Comparison of ENCODE assay signal across 22 cellular contexts in genomic region chr11:133953999-133954398, GRCh38. TPM values are rescaled to one million over a fixed set of nuclear protein-coding genes. Genes with fewer than 3 reads are reported as not detected.
A peak's percentile ranks its signal among the peaks of the same experiment; 100 is the strongest.
DNase-seq lines count a peak whose midpoint lies in the region; ATAC-seq, FAIRE-seq and TF ChIP-seq lines count a peak whose summit lies in the region.
"Had no signal": no experiment of that assay in that cellular context is flagged by ENCODE, and none has a peak within 500 bp of the region (broad histone marks: within the 10 kb centered on the region; RNA-seq: fewer than 3 reads in every experiment).

No MANE protein-coding gene starts in this region.

- no peak overlapping the region for H3K4me3 ChIP-seq in CD8-positive, alpha-beta memory T cell (ENCODE audit: low read length)
- H3K4me3 ChIP-seq in HepG2 (replicated peaks in 1 of 3; ENCODE audit: insufficient read depth in 1 of 3, low read depth in 2 of 3, low read length in 3 of 3): no peak overlapping the region
- H3K4me3 ChIP-seq: K562, mucosa of descending colon, testis had no signal

- no peak for TF ChIP-seq POLR2A in HepG2 (IDR thresholded peaks at IDR 0.05; ENCODE audit: insufficient read depth in 1 of 2, low read depth in 2 of 2, low read length in 2 of 2)

- TF ChIP-seq CTCF in chondrocyte (IDR thresholded peaks at IDR 0.05) (no peak), neural crest cell (conservative IDR thresholded peaks at IDR 0.05) (no peak), HepG2 (CRISPR knock-in tag; IDR thresholded peaks at IDR 0.05) (no peak)

- no peak for FAIRE-seq in HepG2 (lab: Jason Lieb, UNC)
- FAIRE-seq: K562, RCC 7860 had no signal

- POLR2A ChIA-PET in CD8-positive, alpha-beta memory T cell (lab: Charles Lee): no interaction called here
- POLR2A ChIA-PET in HepG2 (lab: Yijun Ruan, JAX): no interaction called here

- no peak overlapping the region for H3K27ac ChIP-seq in CD8-positive, alpha-beta memory T cell (ENCODE audit: low read depth, low read length)
- no peak overlapping the region for H3K27ac ChIP-seq in HepG2 (ENCODE audit: extremely low read length, insufficient read depth, low read length)
- H3K27ac ChIP-seq: 22Rv1, C4-2B, testis had no signal

- peaks cover 14% of the 10 kb centered on the region for H3K27me3 ChIP-seq in CD8-positive, alpha-beta memory T cell (ENCODE audit: insufficient read depth, low read length, poor library complexity, severe bottlenecking)
- peaks cover 9 to 68% of the 10 kb centered on the region in 2 experiments for H3K27me3 ChIP-seq in HepG2 (ENCODE audit: control insufficient read depth in 1 of 2, insufficient read depth in 2 of 2, low read length in 2 of 2)
- H3K27me3 ChIP-seq: testis had no signal

- H2AFZ ChIP-seq in HepG2 (ENCODE audit: low read length): no peak overlapping the region

- peak overlapping the region; percentile 88 for H3K4me3 Mint-ChIP-seq in T-helper 1 cell treated with Interleukin-12 subunit alpha and Interleukin-12 subunit beta and Interleukin-4 antibody, amounts not matched to agents 30 μg/mL and 1 μg/mL, for 36 hours
- peak overlapping the region in 6 of 7 donors; percentile 40 to 92 (median 86) for H3K4me3 Mint-ChIP-seq in CD8-positive, alpha-beta memory T cell
- H3K4me3 Mint-ChIP-seq in chondrocyte (ENCODE audit: unreplicated experiment) (no peak overlapping the region), neural crest cell (peak overlapping the region; percentile 86)

- peaks cover 10% of the 10 kb centered on the region for H3K36me3 Mint-ChIP-seq in T-helper 1 cell treated with Interleukin-12 subunit alpha and Interleukin-12 subunit beta and Interleukin-4 antibody, amounts not matched to agents 30 μg/mL and 1 μg/mL, for 36 hours (ENCODE audit: low read depth)
- peaks cover 0 to 6% (median 0%) of the 10 kb centered on the region in 3 donors for H3K36me3 Mint-ChIP-seq in CD8-positive, alpha-beta memory T cell
- H3K36me3 Mint-ChIP-seq in chondrocyte (ENCODE audit: low read depth) (no peaks in the 10 kb centered on the region), neural crest cell (ENCODE audit: low read depth) (no peaks in the 10 kb centered on the region)

- 0% methylated on average over 1 of the region's 8 CpGs for WGBS in HepG2 (ENCODE audit: low lambda C conversion rate)

- H3K4me1 ChIP-seq in CD8-positive, alpha-beta memory T cell (ENCODE audit: insufficient read depth, low read length): peaks cover 38% of the 10 kb centered on the region
- H3K4me1 ChIP-seq in HepG2 (ENCODE audit: insufficient read depth, low read length): no peaks in the 10 kb centered on the region

- TF ChIP-seq RAD21 in HepG2 (CRISPR knock-in tag; IDR thresholded peaks at IDR 0.05): no peak

- H3K27ac Mint-ChIP-seq in T-helper 1 cell treated with Interleukin-12 subunit alpha and Interleukin-12 subunit beta and Interleukin-4 antibody, amounts not matched to agents 30 μg/mL and 1 μg/mL, for 36 hours: peak overlapping the region; percentile 73
- peak overlapping the region in 1 of 8 donors; percentile 24 for H3K27ac Mint-ChIP-seq in CD8-positive, alpha-beta memory T cell
- peak overlapping the region; percentile 6 for H3K27ac Mint-ChIP-seq in chondrocyte (ENCODE audit: unreplicated experiment)
- H3K27ac Mint-ChIP-seq in neural crest cell (ENCODE audit: unreplicated experiment): no peak overlapping the region
- H3K27ac Mint-ChIP-seq: progenitor cell of endocrine pancreas had no signal

- DNase-seq in T-helper 1 cell (no peak), chondrocyte (ENCODE audit: low spot score) (no peak), neural crest cell (ENCODE audit: low read depth, low spot score) (no peak), HepG2 (ENCODE audit: low spot score) (no peak), dedifferentiated amniotic fluid mesenchymal stem cell (ENCODE audit: extremely low spot score) (no peak)
- DNase-seq in CD8-positive, alpha-beta memory T cell: no peak
- DNase-seq: activated CD4-positive, CD25-positive, alpha-beta regulatory T cell treated with anti-CD3 and anti-CD28 coated beads, Interleukin-2, amount 50 U/mL, for 72 hours; activated effector memory CD4-positive, alpha-beta T cell treated with Interleukin-2 at 50 U/mL for 16 hours; DMS79 treated with DMSO at 0.1 percent for 48 hours; effector CD4-positive, alpha-beta T cell; hippocampal formation; mucosa of descending colon; NCI-H82; SW 1271 had no signal

- no peaks in the 10 kb centered on the region for H3K79me2 ChIP-seq in HepG2 (ENCODE audit: insufficient read depth, low read length)

- CTCF ChIA-PET in CD8-positive, alpha-beta memory T cell (lab: Charles Lee): no interaction called here
- CTCF ChIA-PET in HepG2 (lab: Yijun Ruan, JAX; ENCODE audit: low intra/inter-chr PET ratio, low total read pairs): no interaction called here

- no peak overlapping the region for H3K9ac ChIP-seq in HepG2 (ENCODE audit: insufficient read depth, low read depth, low read length)

- H3K36me3 ChIP-seq in CD8-positive, alpha-beta memory T cell (ENCODE audit: insufficient read depth, low read length): no peaks in the 10 kb centered on the region
- no peaks in the 10 kb centered on the region for H3K36me3 ChIP-seq in HepG2 (replicated peaks in 1 of 2; ENCODE audit: control insufficient read depth in 1 of 2, insufficient read depth in 2 of 2, low read length in 2 of 2)

- 0 out of 2 replicates have a peak, but pooled peaks cover 4% of the 10 kb centered on the region for H4K20me1 ChIP-seq in HepG2 (ENCODE audit: insufficient read depth, low read length)

- peaks cover 52% of the 10 kb centered on the region for H3K4me1 Mint-ChIP-seq in T-helper 1 cell treated with Interleukin-12 subunit alpha and Interleukin-12 subunit beta and Interleukin-4 antibody, amounts not matched to agents 30 μg/mL and 1 μg/mL, for 36 hours (ENCODE audit: low read depth)
- H3K4me1 Mint-ChIP-seq in CD8-positive, alpha-beta memory T cell: peaks cover 30 to 52% (median 50%) of the 10 kb centered on the region in 3 donors
- H3K4me1 Mint-ChIP-seq in chondrocyte (ENCODE audit: low read depth): peaks cover 57% of the 10 kb centered on the region
- H3K4me1 Mint-ChIP-seq in neural crest cell: peaks cover 34% of the 10 kb centered on the region

- intact Hi-C loops in HepG2 (cut with micrococcal nuclease; ENCODE audit: unreplicated experiment): no loop called here

- in situ Hi-C loops in HepG2 (cut with HindIII; ENCODE audit: extremely low pct_ligation_motif_present, low pct_unique_long_range_greater_than_20kb): no loop called here

- H3K9me3 ChIP-seq in CD8-positive, alpha-beta memory T cell (ENCODE audit: low read length): no peaks in the 10 kb centered on the region
- H3K9me3 ChIP-seq in HepG2 (ENCODE audit: low read length): no peaks in the 10 kb centered on the region
- H3K9me3 ChIP-seq: mucosa of descending colon, testis had no signal

- no peak for TF ChIP-seq EP300 in HepG2 (IDR thresholded peaks at IDR 0.05; ENCODE audit: low read depth in 2 of 2, low read length in 2 of 2)
- TF ChIP-seq EP300 in HepG2 (CRISPR knock-in tag; IDR thresholded peaks at IDR 0.05; ENCODE audit: borderline replicate concordance): no peak

- H3K9me3 Mint-ChIP-seq in T-helper 1 cell treated with Interleukin-12 subunit alpha and Interleukin-12 subunit beta and Interleukin-4 antibody, amounts not matched to agents 30 μg/mL and 1 μg/mL, for 36 hours: no peaks in the 10 kb centered on the region
- no peaks in the 10 kb centered on the region for H3K9me3 Mint-ChIP-seq in CD8-positive, alpha-beta memory T cell
- no peaks in the 10 kb centered on the region for H3K9me3 Mint-ChIP-seq in chondrocyte (ENCODE audit: low read depth)
- no peaks in the 10 kb centered on the region for H3K9me3 Mint-ChIP-seq in neural crest cell

- no peak overlapping the region for H3K4me2 ChIP-seq in HepG2 (ENCODE audit: low read depth, low read length)

- H3K27me3 Mint-ChIP-seq in T-helper 1 cell treated with Interleukin-12 subunit alpha and Interleukin-12 subunit beta and Interleukin-4 antibody, amounts not matched to agents 30 μg/mL and 1 μg/mL, for 36 hours (ENCODE audit: low read depth): peaks cover 19% of the 10 kb centered on the region
- peaks cover 22 to 37% of the 10 kb centered on the region in 2 donors for H3K27me3 Mint-ChIP-seq in CD8-positive, alpha-beta memory T cell
- H3K27me3 Mint-ChIP-seq in chondrocyte (ENCODE audit: low read depth) (peaks cover 27% of the 10 kb centered on the region), neural crest cell (ENCODE audit: low read depth) (peaks cover 87% of the 10 kb centered on the region)

- BruUV-seq in HepG2 (replicated peaks; lab: Mats Ljungman, UMichigan): no TSS peak

- ATAC-seq in HepG2 (no peak), HG03135 (IDR thresholded peaks at IDR 0.05; ENCODE audit: unreplicated experiment) (no peak)
- ATAC-seq: K562, mucosa of descending colon had no signal

TF ChIP-seq in HepG2, 621 proteins besides CTCF, POLR2A, EP300 and RAD21 (continues in another document):
- TF ChIP-seq KAT2B (IDR thresholded peaks at IDR 0.05; ENCODE audit: borderline replicate concordance, low read depth, low read length): no peak

RNA-seq across cellular contexts. Expression of gene IGSF9B, which starts 2.8 kb away (rescaled TPM):
- 10 to 100 TPM; 12.2 to 15.2 TPM for total RNA-seq in CD8-positive, alpha-beta memory T cell
- polyA plus RNA-seq in CD8-positive, alpha-beta memory T cell: 1.4 TPM
- total RNA-seq in chondrocyte (8.4 to 18.3 TPM (median 9.3 TPM) in 3 replicates), neural crest cell (10.4 and 12.9 TPM in 2 replicates), HepG2 (2016; rRNA removed; fragmentation: Illumina TruSeq; extraction: Trizol) (not detected in 2 replicates)
- total RNA-seq in HepG2 (2016; cell fraction: cytosol; rRNA removed; fragmentation: Illumina TruSeq; extraction: Trizol; ENCODE audit: low read depth): not detected in 2 replicates
- total RNA-seq in HepG2 (2016; cell fraction: insoluble cytoplasmic fraction; rRNA removed; fragmentation: Illumina TruSeq; extraction: Trizol): not detected in 2 replicates
- 0.09 TPM in 1 of 2 replicates, not detected in the other for total RNA-seq in HepG2 (2016; cell fraction: membrane; rRNA removed; fragmentation: Illumina TruSeq; extraction: Trizol)
- total RNA-seq in HepG2 (2016; cell fraction: nucleus; rRNA removed; fragmentation: Illumina TruSeq; extraction: Trizol): not detected in 2 replicates
- not detected in 2 replicates for polyA plus RNA-seq in HepG2 (2011; rRNA removed)
- polyA plus RNA-seq in HepG2 (2011; cell fraction: cytosol; rRNA removed): not detected in 2 replicates
- 0.19 and 0.21 TPM in 2 replicates for polyA plus RNA-seq in HepG2 (2011; cell fraction: nucleus; rRNA removed)
- not detected in 2 replicates for polyA plus RNA-seq in HepG2 (2012)
- polyA plus RNA-seq in HepG2 (2016; cell fraction: cytosol; fragmentation: Illumina TruSeq; extraction: Trizol; ENCODE audit: low read depth): not detected in 2 replicates
- not detected in 2 replicates for polyA plus RNA-seq in HepG2 (2016; cell fraction: insoluble cytoplasmic fraction; fragmentation: Illumina TruSeq; extraction: Trizol; ENCODE audit: low read depth)
- polyA plus RNA-seq in HepG2 (2016; cell fraction: membrane; fragmentation: Illumina TruSeq; extraction: Trizol; ENCODE audit: low read depth): not detected in 2 replicates
- polyA plus RNA-seq in HepG2 (2016; cell fraction: nucleus; fragmentation: Illumina TruSeq; extraction: Trizol; ENCODE audit: insufficient read depth, low read depth): not detected in 2 replicates
- polyA minus RNA-seq in HepG2 (2011; rRNA and poly(A)+ RNA removed; ENCODE audit: low replicate concordance): not detected in 2 replicates
- polyA minus RNA-seq in HepG2 (2011; cell fraction: cytosol; rRNA and poly(A)+ RNA removed): not detected in 2 replicates
- not detected in 2 replicates for polyA minus RNA-seq in HepG2 (2011; cell fraction: nucleus; rRNA and poly(A)+ RNA removed)
- polyA plus RNA-seq: K562 had no signal
